Comparison of ENCODE assay signal across 29 cellular contexts in genomic region chr18:31281437-31281836, GRCh38.
"Had no signal": no experiment of that assay in that cellular context is flagged by ENCODE, and none has a peak within 500 bp of the region (broad histone marks: within the 10 kb centered on the region; RNA-seq: fewer than 3 reads in every experiment).

No MANE protein-coding gene starts in this region.

- H3K27me3 ChIP-seq: SJCRH30 had no signal

- H3K27ac ChIP-seq: SJCRH30, SK-N-MC had no signal

- DNase-seq: activated B cell treated with CpG ODN at 0.5 μM for 24 hours; activated CD4-positive, alpha-beta memory T cell treated with anti-CD3 and anti-CD28 coated beads for 36 hours; activated CD4-positive, alpha-beta T cell treated with anti-CD3 and anti-CD28 coated beads for 4 hours; activated CD4-positive, alpha-beta T cell treated with anti-CD3 and anti-CD28 coated beads, Interleukin-2, amount 50 U/mL, for 1 hour; activated CD4-positive, CD25-positive, alpha-beta regulatory T cell treated with anti-CD3 and anti-CD28 coated beads, Interleukin-2, amount 50 U/mL, for 72 hours; activated CD8-positive, alpha-beta memory T cell treated with anti-CD3 and anti-CD28 coated beads, Interleukin-2, amount 50 U/mL, for 4 hours; activated gamma-delta T cell treated with Interleukin-2 at 50 U/mL for 16 hours; activated naive CD4-positive, alpha-beta T cell treated with anti-CD3 and anti-CD28 coated beads for 36 hours; activated T-cell treated with anti-CD3 and anti-CD28 coated beads for 4 hours; activated T-cell treated with anti-CD3 and anti-CD28 coated beads, Interleukin-2, amount 50 U/mL, for 4 hours; anterior cingulate cortex; caudate nucleus; cerebellar nuclear complex; Kasumi-1; MM.1S; MV-4-11; NCI-H1092; NCI-H1436 treated with DMSO at 0.1 percent for 48 hours; NCI-H1694 treated with DMSO at 0.1 percent for 48 hours; NCI-H2029; NCI-H345; NCI-H524 treated with DMSO at 0.1 percent for 48 hours; SHP77; SJCRH30 had no signal

- H3K4me3 ChIP-seq: SJCRH30, SK-N-MC had no signal

- FAIRE-seq: bronchial epithelial cell, TTC549 had no signal

- ATAC-seq: activated naive CD4-positive, alpha-beta T cell treated with anti-CD3 and anti-CD28 coated beads, Interleukin-2, amount 50 U/mL, for 72 hours; activated T-cell treated with anti-CD3 and anti-CD28 coated beads, Interleukin-2, amount 50 U/mL, for 4 hours; Panc1 had no signal

- H3K4me1 ChIP-seq: SJCRH30 had no signal

- H3K9me3 ChIP-seq: SJCRH30 had no signal

- H3K36me3 ChIP-seq: SJCRH30 had no signal
